23 cellular contexts compared by ENCODE assay signal in genomic region chr13:31477961-31478360, GRCh38.
A peak's percentile ranks its signal among the peaks of the same experiment; 100 is the strongest.
DNase-seq lines count a peak whose midpoint lies in the region.
"Had no signal": no experiment of that assay in that cellular context is flagged by ENCODE, and none has a peak within 500 bp of the region (broad histone marks: within the 10 kb centered on the region; RNA-seq: fewer than 3 reads in every experiment).

No MANE protein-coding gene starts in this region.

- POLR2A ChIA-PET in activated CD4-positive, alpha-beta memory T cell treated with anti-CD3 and anti-CD28 coated beads, Interleukin-2, amount 10 ng/mL, durations not matched to agents 7 days and 5 days (lab: Charles Lee) = no interaction called here

- no peaks in the 10 kb centered on the region for H3K9me3 ChIP-seq in adipocyte (ENCODE audit: control insufficient read depth, low read length)
- H3K9me3 ChIP-seq: BLaER1, testis had no signal

- H3K4me1 ChIP-seq in adipocyte (ENCODE audit: control insufficient read depth, insufficient read depth, low read length) = peaks cover 23% of the 10 kb centered on the region
- H3K4me1 ChIP-seq: BLaER1, testis had no signal

- H3K27me3 ChIP-seq in adipocyte (replicated peaks; ENCODE audit: control insufficient read depth, insufficient read depth, low read length) = no peaks in the 10 kb centered on the region
- H3K27me3 ChIP-seq: BLaER1, testis had no signal

- no peak overlapping the region for H3K9ac ChIP-seq in adipocyte (ENCODE audit: low read length)
- H3K9ac ChIP-seq: BLaER1 had no signal

- H3K4me1 Mint-ChIP-seq in activated CD4-positive, alpha-beta memory T cell treated with anti-CD3 and anti-CD28 coated beads, Interleukin-2, amount 10 ng/mL, durations not matched to agents 7 days and 5 days = no peaks in the 10 kb centered on the region
- H3K4me1 Mint-ChIP-seq: IgD-negative memory B cell; naive thymus-derived CD4-positive, alpha-beta T cell; stimulated activated memory B cell treated with anti-CD40 and anti-IgM and Interleukin-4, amounts not matched to agents 10 μg/mL and 1 μg/mL and 100 μg/mL, for 72 hours had no signal

- H3K9me3 Mint-ChIP-seq in activated CD4-positive, alpha-beta memory T cell treated with anti-CD3 and anti-CD28 coated beads, Interleukin-2, amount 10 ng/mL, durations not matched to agents 7 days and 5 days = no peaks in the 10 kb centered on the region
- H3K9me3 Mint-ChIP-seq: activated naive CD4-positive, alpha-beta T cell treated with anti-CD3 and anti-CD28 coated beads for 36 hours; stimulated activated memory B cell treated with anti-CD40 and anti-IgM and Interleukin-4, amounts not matched to agents 10 μg/mL and 1 μg/mL and 100 μg/mL, for 72 hours had no signal

- H3K27ac Mint-ChIP-seq in activated CD4-positive, alpha-beta memory T cell treated with anti-CD3 and anti-CD28 coated beads, Interleukin-2, amount 10 ng/mL, durations not matched to agents 7 days and 5 days = no peak overlapping the region
- H3K27ac Mint-ChIP-seq: activated naive CD4-positive, alpha-beta T cell treated with anti-CD3 and anti-CD28 coated beads for 36 hours; IgD-negative memory B cell; naive thymus-derived CD4-positive, alpha-beta T cell; stimulated activated memory B cell treated with anti-CD40 and anti-IgM and Interleukin-4, amounts not matched to agents 10 μg/mL and 1 μg/mL and 100 μg/mL, for 72 hours had no signal

- DNase-seq in EL = peak; percentile 69
- peak; percentile 53 for DNase-seq in adipocyte (ENCODE audit: low read depth)
- peak; percentile 93 for DNase-seq in fibroblast of peridontal ligament (ENCODE audit: extremely low read depth)
- peak; percentile 70 for DNase-seq in stromal cell of bone marrow (ENCODE audit: low read depth)
- DNase-seq in activated CD4-positive, alpha-beta memory T cell treated with anti-CD3 and anti-CD28 coated beads, Interleukin-2, amount 10 ng/mL, durations not matched to agents 7 days and 5 days = no peak
- no peak for DNase-seq in ureter (ENCODE audit: low spot score)
- no peak for DNase-seq in NCI-H2081 (lab: John Stamatoyannopoulos, UW)
- DNase-seq: activated CD4-positive, alpha-beta T cell treated with anti-CD3 and anti-CD28 coated beads for 1 hour; activated CD8-positive, alpha-beta memory T cell treated with anti-CD3 and anti-CD28 coated beads for 24 hours; activated naive CD4-positive, alpha-beta T cell treated with anti-CD3 and anti-CD28 coated beads for 36 hours; activated T-cell treated with anti-CD3 and anti-CD28 coated beads, Interleukin-2, amount 50 U/mL, for 48 hours; aorta; Calu3; foreskin melanocyte; MM.1S; naive thymus-derived CD4-positive, alpha-beta T cell; NCI-H146; NCI-H2171 treated with DMSO at 0.1 percent for 48 hours; stimulated activated CD4-positive, alpha-beta T cell treated with anti-CD3 and anti-CD28 coated beads, Interleukin-1b, Interleukin-23, amount 100 ng/mL, for 48 hours; testis had no signal

- CTCF ChIA-PET in activated CD4-positive, alpha-beta memory T cell treated with anti-CD3 and anti-CD28 coated beads, Interleukin-2, amount 10 ng/mL, durations not matched to agents 7 days and 5 days (lab: Charles Lee) = no interaction called here

- no peak overlapping the region for H3K4me3 Mint-ChIP-seq in activated CD4-positive, alpha-beta memory T cell treated with anti-CD3 and anti-CD28 coated beads, Interleukin-2, amount 10 ng/mL, durations not matched to agents 7 days and 5 days
- H3K4me3 Mint-ChIP-seq: activated naive CD4-positive, alpha-beta T cell treated with anti-CD3 and anti-CD28 coated beads for 36 hours; IgD-negative memory B cell; naive thymus-derived CD4-positive, alpha-beta T cell; stimulated activated memory B cell treated with anti-CD40 and anti-IgM and Interleukin-4, amounts not matched to agents 10 μg/mL and 1 μg/mL and 100 μg/mL, for 72 hours had no signal

- H3K36me3 Mint-ChIP-seq in activated CD4-positive, alpha-beta memory T cell treated with anti-CD3 and anti-CD28 coated beads, Interleukin-2, amount 10 ng/mL, durations not matched to agents 7 days and 5 days (ENCODE audit: low read depth) = no peaks in the 10 kb centered on the region
- H3K36me3 Mint-ChIP-seq: naive thymus-derived CD4-positive, alpha-beta T cell; stimulated activated memory B cell treated with anti-CD40 and anti-IgM and Interleukin-4, amounts not matched to agents 10 μg/mL and 1 μg/mL and 100 μg/mL, for 72 hours had no signal

- H3K4me3 ChIP-seq in adipocyte (ENCODE audit: low read length) = no peak overlapping the region
- H3K4me3 ChIP-seq: BLaER1, testis had no signal

- H3K27me3 Mint-ChIP-seq in activated CD4-positive, alpha-beta memory T cell treated with anti-CD3 and anti-CD28 coated beads, Interleukin-2, amount 10 ng/mL, durations not matched to agents 7 days and 5 days = peaks cover 2% of the 10 kb centered on the region

- no peaks in the 10 kb centered on the region for H3K36me3 ChIP-seq in adipocyte (ENCODE audit: control insufficient read depth, insufficient read depth, low read length, severe bottlenecking)
- H3K36me3 ChIP-seq: BLaER1 had no signal

Comparison
In these comparisons a context has a peak if more than half of its experiments do, and no peak if none do; other contexts are left out.
1. DNase-seq: peak in EL (single experiment), adipocyte (single experiment), fibroblast of peridontal ligament (single experiment) and stromal cell of bone marrow (single experiment); none in activated CD4-positive, alpha-beta memory T cell treated with anti-CD3 and anti-CD28 coated beads, Interleukin-2, amount 10 ng/mL, durations not matched to agents 7 days and 5 days (single experiment), ureter (single experiment) and NCI-H2081 (0 of 2).